In the genomic region with DNA sequence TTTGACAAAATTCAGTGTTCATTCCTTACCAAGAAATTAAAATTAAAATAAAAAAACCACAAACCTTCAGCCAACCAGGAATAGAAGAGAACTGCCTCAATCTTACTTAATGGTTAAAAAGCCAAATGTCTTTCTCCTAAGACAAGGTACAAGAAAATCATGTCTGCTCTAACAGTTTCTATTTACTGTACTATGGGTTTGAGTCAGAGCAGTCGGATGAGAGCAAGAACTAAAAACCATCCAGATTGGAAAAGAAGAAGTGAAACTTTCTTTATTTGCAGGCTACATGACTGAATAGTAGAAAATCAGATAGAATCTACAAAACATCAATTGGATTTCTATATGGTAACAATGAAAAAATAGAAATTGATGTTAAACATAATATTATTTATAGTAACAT, we compare ENCODE assay signal across 12 cellular contexts.
A peak's percentile ranks its signal among the peaks of the same experiment; 100 is the strongest.
DNase-seq lines count a peak whose midpoint lies in the region; ATAC-seq and TF ChIP-seq lines count a peak whose summit lies in the region.
"Had no signal": no experiment of that assay in that cellular context is flagged by ENCODE, and none has a peak within 500 bp of the region (broad histone marks: within the 10 kb centered on the region; RNA-seq: fewer than 3 reads in every experiment).

No MANE protein-coding gene starts in this region.

- H3K27me3 ChIP-seq in GM06990 (replicated peaks; ENCODE audit: control insufficient read depth, insufficient read depth, low read length) = no peaks in the 10 kb centered on the region

- peaks cover 28 to 59% of the 10 kb centered on the region in 2 donors for H3K27me3 Mint-ChIP-seq in natural killer cell treated with Interleukin-12 subunit alpha and Interleukin-12 subunit beta and Interleukin-15 and Interleukin-18, amount 100 ng/mL, for 72 hours
- H3K27me3 Mint-ChIP-seq: central memory CD8-positive, alpha-beta T cell had no signal

- peak; percentile 80 for DNase-seq in GM06990 (ENCODE audit: extremely low read depth, insufficient read length)
- DNase-seq in activated CD8-positive, alpha-beta memory T cell treated with anti-CD3 and anti-CD28 coated beads, Interleukin-2, amount 50 U/mL, for 48 hours = no peak
- DNase-seq in natural killer cell treated with Interleukin-12 subunit alpha and Interleukin-12 subunit beta and Interleukin-15 and Interleukin-18, amount 100 ng/mL, for 72 hours (ENCODE audit: low spot score) = no peak
- DNase-seq: activated CD4-positive, alpha-beta T cell treated with anti-CD3 and anti-CD28 coated beads, Interleukin-2, amount 10 ng/mL, durations not matched to agents 24 days and 14 days; NCI-H526 had no signal

- no peak overlapping the region for H3K4me3 ChIP-seq in GM06990 (replicated peaks; ENCODE audit: low read depth, low read length)
- H3K4me3 ChIP-seq: A549 had no signal

- no peaks in the 10 kb centered on the region for H3K9me3 Mint-ChIP-seq in natural killer cell treated with Interleukin-12 subunit alpha and Interleukin-12 subunit beta and Interleukin-15 and Interleukin-18, amount 100 ng/mL, for 72 hours
- H3K9me3 Mint-ChIP-seq: activated CD4-positive, alpha-beta T cell treated with anti-CD3 and anti-CD28 coated beads, Interleukin-2, amount 10 ng/mL, durations not matched to agents 24 days and 14 days; central memory CD8-positive, alpha-beta T cell had no signal

- TF ChIP-seq CTCF in GM06990 (IDR thresholded peaks at IDR 0.05; ENCODE audit: insufficient read depth, low read length, poor library complexity, severe bottlenecking) = no peak

- H3K4me1 Mint-ChIP-seq in natural killer cell treated with Interleukin-12 subunit alpha and Interleukin-12 subunit beta and Interleukin-15 and Interleukin-18, amount 100 ng/mL, for 72 hours (ENCODE audit: low read depth in 2 of 2) = no peaks in the 10 kb centered on the region
- H3K4me1 Mint-ChIP-seq: activated CD4-positive, alpha-beta T cell treated with anti-CD3 and anti-CD28 coated beads, Interleukin-2, amount 10 ng/mL, durations not matched to agents 24 days and 14 days; central memory CD8-positive, alpha-beta T cell had no signal

- no peak overlapping the region for H3K4me3 Mint-ChIP-seq in natural killer cell treated with Interleukin-12 subunit alpha and Interleukin-12 subunit beta and Interleukin-15 and Interleukin-18, amount 100 ng/mL, for 72 hours
- H3K4me3 Mint-ChIP-seq: activated CD4-positive, alpha-beta T cell treated with anti-CD3 and anti-CD28 coated beads, Interleukin-2, amount 10 ng/mL, durations not matched to agents 24 days and 14 days; central memory CD8-positive, alpha-beta T cell had no signal

- no peak overlapping the region for H3K27ac Mint-ChIP-seq in natural killer cell treated with Interleukin-12 subunit alpha and Interleukin-12 subunit beta and Interleukin-15 and Interleukin-18, amount 100 ng/mL, for 72 hours
- H3K27ac Mint-ChIP-seq: activated CD4-positive, alpha-beta T cell treated with anti-CD3 and anti-CD28 coated beads, Interleukin-2, amount 10 ng/mL, durations not matched to agents 24 days and 14 days had no signal

- ATAC-seq in GM19438 (IDR thresholded peaks at IDR 0.05; ENCODE audit: low read depth, unreplicated experiment) (peak; percentile 77), HG02852 (IDR thresholded peaks at IDR 0.05; ENCODE audit: unreplicated experiment) (peak; percentile 87), HG03460 (IDR thresholded peaks at IDR 0.05; ENCODE audit: unreplicated experiment) (peak; percentile 96), GM19023 (IDR thresholded peaks at IDR 0.05; ENCODE audit: unreplicated experiment) (no peak), GM19324 (IDR thresholded peaks at IDR 0.05; ENCODE audit: low FRiP score, unreplicated experiment) (no peak)
- ATAC-seq in natural killer cell treated with Interleukin-12 subunit alpha and Interleukin-12 subunit beta and Interleukin-15 and Interleukin-18, amount 100 ng/mL, for 72 hours = no peak
- ATAC-seq: A549 had no signal

- no peaks in the 10 kb centered on the region for H3K36me3 Mint-ChIP-seq in natural killer cell treated with Interleukin-12 subunit alpha and Interleukin-12 subunit beta and Interleukin-15 and Interleukin-18, amount 100 ng/mL, for 72 hours

- H3K36me3 ChIP-seq in GM06990 (ENCODE audit: control insufficient read depth, insufficient read depth, low read length) = no peaks in the 10 kb centered on the region

Comparison
In these comparisons a context has a peak if more than half of its experiments do, and no peak if none do; other contexts are left out.
1. ATAC-seq: peak in GM19438 (single experiment), HG02852 (single experiment) and HG03460 (single experiment); none in GM19023 (single experiment), GM19324 (single experiment) and natural killer cell treated with Interleukin-12 subunit alpha and Interleukin-12 subunit beta and Interleukin-15 and Interleukin-18, amount 100 ng/mL, for 72 hours (0 of 2).